In genomic region chr2:210531050-210531449, GRCh38 we compare ENCODE assay signal across 27 cellular contexts.
"Had no signal": no experiment of that assay in that cellular context is flagged by ENCODE, and none has a peak within 500 bp of the region (broad histone marks: within the 10 kb centered on the region; RNA-seq: fewer than 3 reads in every experiment).

No MANE protein-coding gene starts in this region.

- H3K4me1 ChIP-seq: stomach, suprapubic skin, testis, thyroid gland, tibial artery, tibial nerve, transverse colon, upper lobe of left lung, upper lobe of right lung, uterus, vagina had no signal

- H3K4me3 ChIP-seq: stomach, suprapubic skin, testis, thoracic aorta, thyroid gland, tibial artery, tibial nerve, transverse colon, upper lobe of left lung, upper lobe of right lung, uterus, vagina had no signal

- DNase-seq: stimulated activated CD4-positive, alpha-beta T cell treated with anti-CD3 and anti-CD28 coated beads, Interleukin-2, amount 100 ng/mL, for 48 hours; stimulated activated CD4-positive, alpha-beta T cell treated with anti-CD3 and anti-CD28 coated beads, Interleukin-4, amount 100 ng/mL, for 1 hour; stimulated activated CD4-positive, alpha-beta T cell treated with anti-CD3 and anti-CD28 coated beads, Interleukin-4, amount 100 ng/mL, for 24 hours; stimulated activated CD4-positive, alpha-beta T cell treated with anti-CD3 and anti-CD28 coated beads, Interleukin-4, amount 100 ng/mL, for 4 hours; stimulated activated CD8-positive, alpha-beta memory T cell treated with anti-CD3 and anti-CD28 coated beads, Interleukin-4, amount 100 ng/mL, for 48 hours; stimulated activated naive B cell treated with anti-CD40 and anti-IgM and Interleukin-4, amounts not matched to agents 10 μg/mL and 1 μg/mL and 100 μg/mL, for 72 hours; stimulated activated naive CD4-positive, alpha-beta T cell; stimulated activated naive CD4-positive, alpha-beta T cell treated with Interleukin-2 at 50 U/mL for 16 hours; stimulated activated naive CD8-positive, alpha-beta T cell treated with anti-CD3 and anti-CD28 coated beads, Interleukin-15, amount 100 ng/mL, for 72 hours; stimulated activated naive CD8-positive, alpha-beta T cell treated with anti-CD3 and anti-CD28 coated beads, Interleukin-15, Interleukin-2, amounts not matched to agents 100 U/mL and 50 U/mL, for 24 hours; stomach; substantia nigra; testis; thyroid gland; tibial artery; transverse colon; trophoblast cell; upper lobe of left lung; upper lobe of right lung; uterus had no signal

- H3K9me3 ChIP-seq: stomach, suprapubic skin, testis, thoracic aorta, thyroid gland, tibial artery, tibial nerve, transverse colon, upper lobe of left lung, upper lobe of right lung, uterus, vagina had no signal

- H3K36me3 ChIP-seq: stomach, suprapubic skin, thoracic aorta, thyroid gland, tibial artery, tibial nerve, transverse colon, upper lobe of left lung, upper lobe of right lung, uterus, vagina had no signal

- H3K27me3 ChIP-seq: stomach, suprapubic skin, testis, thyroid gland, tibial artery, tibial nerve, transverse colon, upper lobe of left lung, upper lobe of right lung, uterus, vagina had no signal

- H3K27ac ChIP-seq: stomach, suprapubic skin, testis, thoracic aorta, thyroid gland, tibial artery, tibial nerve, transverse colon, upper lobe of left lung, upper lobe of right lung, uterus, vagina had no signal

- FAIRE-seq: urothelium cell line had no signal

- ATAC-seq: stimulated activated effector memory CD8-positive, alpha-beta T cell treated with anti-CD3 and anti-CD28 coated beads, Interleukin-12 subunit alpha, Interleukin-12 subunit beta, amount 100 ng/mL, for 72 hours; stimulated activated memory B cell treated with anti-CD40 and anti-IgM and Interleukin-4, amounts not matched to agents 10 μg/mL and 1 μg/mL and 100 μg/mL, for 72 hours; stimulated activated naive B cell treated with anti-CD40 and anti-IgM and Interleukin-4, amounts not matched to agents 10 μg/mL and 1 μg/mL and 100 μg/mL, for 72 hours; stimulated activated naive CD8-positive, alpha-beta T cell treated with anti-CD3 and anti-CD28 coated beads, Interleukin-15, amount 100 ng/mL, for 72 hours; stimulated activated naive CD8-positive, alpha-beta T cell treated with anti-CD3 and anti-CD28 coated beads, Interleukin-15, Interleukin-2, amounts not matched to agents 100 U/mL and 50 U/mL, for 24 hours; upper lobe of right lung had no signal
